1 cellular context compared by ENCODE assay signal in genomic region chr17:82461827-82462524, GRCh38.
TF ChIP-seq lines count a peak whose summit lies in the region.

No MANE protein-coding gene starts in this region.

TF ChIP-seq in K562, 482 proteins besides CTCF, POLR2A, EP300 and RAD21 (continued from another document and continues in another):
- TF ChIP-seq ZMIZ1 (IDR thresholded peaks at IDR 0.05; ENCODE audit: low read depth in 2 of 2, low read length in 2 of 2) (peak in 1 of 2 experiments; percentile 96; a peak in 2 of 4 replicates), FOXP1 (CRISPR knock-in tag; IDR thresholded peaks at IDR 0.05) (peak; percentile 78; the same call in 1 of the 2 replicates), STAG1 (CRISPR knock-in tag; IDR thresholded peaks at IDR 0.05; ENCODE audit: borderline replicate concordance) (no peak), GTF2E2 (tag; IDR thresholded peaks at IDR 0.05) (no peak), ZBTB17 (CRISPR knock-in tag; IDR thresholded peaks at IDR 0.05) (peak; percentile 84), SMARCE1 (IDR thresholded peaks at IDR 0.05) (peak; percentile 99), DEAF1 (CRISPR knock-in tag; IDR thresholded peaks at IDR 0.05) (no peak), CREB5 (CRISPR knock-in tag; IDR thresholded peaks at IDR 0.05) (no peak), MTA2 (IDR thresholded peaks at IDR 0.05; ENCODE audit: low read depth) (peak; percentile 96), ZNF696 (CRISPR knock-in tag; conservative IDR thresholded peaks at IDR 0.05) (no peak), TEAD4 (IDR thresholded peaks at IDR 0.05; ENCODE audit: low read length) (peak; percentile 99), TEAD4 (CRISPR knock-in tag; IDR thresholded peaks at IDR 0.05; ENCODE audit: borderline replicate concordance) (no peak), ZBTB12 (CRISPR knock-in tag; IDR thresholded peaks at IDR 0.05) (no peak), ZBTB8A (IDR thresholded peaks at IDR 0.05; ENCODE audit: partially characterized antibody) (no peak), TEAD1 (CRISPR knock-in tag; IDR thresholded peaks at IDR 0.05) (0 out of 4 replicates have a peak, but pooled peaks of 1 of the 2 experiments have one; percentile 33), CXXC5 (CRISPR knock-in tag; IDR thresholded peaks at IDR 0.05) (peak; percentile 98), VEZF1 (CRISPR knock-in tag; IDR thresholded peaks at IDR 0.05) (peak; percentile 84), NFE2L1 (tag; IDR thresholded peaks at IDR 0.05; ENCODE audit: borderline replicate concordance, low read depth) (no peak), NR2C2 (CRISPR knock-in tag; IDR thresholded peaks at IDR 0.05) (no peak), NR2C2 (tag; IDR thresholded peaks at IDR 0.05) (peak; percentile 45; the same call in 1 of the 2 replicates), ARID1B (IDR thresholded peaks at IDR 0.05) (peak; percentile 100), ZFPM2 (CRISPR knock-in tag; IDR thresholded peaks at IDR 0.05) (no peak), RBM14 (IDR thresholded peaks at IDR 0.05; ENCODE audit: borderline replicate concordance, insufficient read depth, low read depth, low read length) (no peak), ZNF778 (CRISPR knock-in tag; IDR thresholded peaks at IDR 0.05) (no peak), SIN3B (IDR thresholded peaks at IDR 0.05; ENCODE audit: low read depth) (no peak), FOSL1 (tag; conservative IDR thresholded peaks at IDR 0.05) (peak; percentile 72), ETS2 (tag; IDR thresholded peaks at IDR 0.05; ENCODE audit: borderline replicate concordance, poor library complexity, severe bottlenecking) (no peak), YY1 (IDR thresholded peaks at IDR 0.05; ENCODE audit: borderline replicate concordance in 1 of 3, control insufficient read depth in 1 of 3, extremely low read depth in 1 of 3, insufficient read depth in 3 of 3, insufficient read length in 1 of 3, insufficient replicate concordance in 2 of 3, low read depth in 1 of 3, low read length in 2 of 3) (no peak), BCL6 (CRISPR knock-in tag; IDR thresholded peaks at IDR 0.05) (peak; percentile 8; the same call in 1 of the 2 replicates), ZNF780A (CRISPR knock-in tag; IDR thresholded peaks at IDR 0.05) (no peak), ARNT (IDR thresholded peaks at IDR 0.05) (peak; percentile 90 to 94), PTBP1 (IDR thresholded peaks at IDR 0.05; ENCODE audit: low read depth, low read length) (0 out of 2 replicates have a peak, but pooled peaks have one; percentile 10), ZNF23 (CRISPR knock-in tag; IDR thresholded peaks at IDR 0.05) (no peak), ZBTB5 (IDR thresholded peaks at IDR 0.05) (no peak), E4F1 (CRISPR knock-in tag; IDR thresholded peaks at IDR 0.05; ENCODE audit: borderline replicate concordance) (no peak), ELF4 (CRISPR knock-in tag; IDR thresholded peaks at IDR 0.05) (peak; percentile 89; the same call in 1 of the 2 replicates), ZNF830 (CRISPR knock-in tag; IDR thresholded peaks at IDR 0.05) (no peak), ZNF77 (CRISPR knock-in tag; IDR thresholded peaks at IDR 0.05) (no peak), SRSF9 (IDR thresholded peaks at IDR 0.05; ENCODE audit: borderline replicate concordance, low read depth, low read length) (no peak), ZBTB11 (CRISPR knock-in tag; IDR thresholded peaks at IDR 0.05) (peak in 1 of 3 experiments; percentile 81; a peak in 2 of 6 replicates), PRMT5 (CRISPR knock-in tag; IDR thresholded peaks at IDR 0.05) (no peak)
